9 cellular contexts compared by ENCODE assay signal in the genomic region with DNA sequence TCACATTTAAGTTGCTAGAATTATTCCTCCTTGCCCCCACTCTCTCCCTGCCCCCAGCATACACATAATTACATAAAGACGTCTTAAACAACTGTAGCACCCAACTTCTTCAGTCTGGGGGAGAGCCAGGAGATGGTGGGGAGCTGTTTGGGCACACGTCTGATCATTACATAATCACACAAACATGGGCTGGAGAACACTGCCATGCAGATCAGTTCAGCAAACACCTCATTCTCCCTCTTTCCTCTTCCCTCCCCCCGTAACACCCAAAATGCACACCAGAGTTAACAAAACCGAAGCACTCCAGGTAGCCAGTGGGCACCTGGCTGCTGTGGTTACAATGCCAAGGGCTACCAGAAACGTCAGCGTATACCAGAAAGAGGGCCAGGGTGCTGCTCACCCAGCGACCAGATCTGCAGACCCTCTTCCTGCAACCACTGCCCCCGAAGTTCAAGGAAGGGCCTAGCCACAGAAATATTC. TPM values are rescaled to one million over a fixed set of nuclear protein-coding genes. Genes with fewer than 3 reads are reported as not detected.
DNase-seq lines count a peak whose midpoint lies in the region; ATAC-seq and TF ChIP-seq lines count a peak whose summit lies in the region.
"Had no signal": no experiment of that assay in that cellular context is flagged by ENCODE, and none has a peak within 500 bp of the region (broad histone marks: within the 10 kb centered on the region; RNA-seq: fewer than 3 reads in every experiment).

No MANE protein-coding gene starts in this region.

- peaks cover 45% of the 10 kb centered on the region for H3K27me3 ChIP-seq in GM23338 (ENCODE audit: insufficient read depth)
- H3K27me3 ChIP-seq in muscle layer of colon (ENCODE audit: control insufficient read depth in 1 of 2, insufficient read depth in 2 of 2, low read length in 2 of 2) = no peaks in the 10 kb centered on the region
- H3K27me3 ChIP-seq in aorta (ENCODE audit: control insufficient read depth in 1 of 2, insufficient read depth in 2 of 2, low read length in 1 of 2) = no peaks in the 10 kb centered on the region

- peak overlapping the region; percentile 98; the same call in 1 of the 2 replicates for H2AFZ ChIP-seq in GM23338

- H3K9ac ChIP-seq in muscle layer of colon (ENCODE audit: low read length) = peak overlapping the region; percentile 34

- H3K27ac Mint-ChIP-seq in GM23338 = no peak overlapping the region
- peak overlapping the region; percentile 71 to 97 (median 93) for H3K27ac Mint-ChIP-seq in brain

- peak overlapping the region; percentile 78; the same call in 1 of the 2 replicates for H3K27ac ChIP-seq in 22Rv1
- H3K27ac ChIP-seq in GM23338 (ENCODE audit: low read depth) = no peak overlapping the region
- H3K27ac ChIP-seq in muscle layer of colon (ENCODE audit: low read depth, low read length) = no peak overlapping the region
- no peak overlapping the region for H3K27ac ChIP-seq in aorta (ENCODE audit: low read depth in 1 of 2, low read length in 2 of 2)
- H3K27ac ChIP-seq: HL-60 had no signal

- H3K36me3 Mint-ChIP-seq in GM23338 (ENCODE audit: low read depth) (no peaks in the 10 kb centered on the region), brain (no peaks in the 10 kb centered on the region)

- no peaks in the 10 kb centered on the region for H3K79me2 ChIP-seq in GM23338 (replicated peaks; ENCODE audit: insufficient read depth)

- ATAC-seq in GM23338 = no peak
- ATAC-seq in aorta (ENCODE audit: low FRiP score) = no peak
- ATAC-seq in GM18505 (IDR thresholded peaks at IDR 0.05; ENCODE audit: unreplicated experiment) = no peak

- WGBS in aorta, 2 donors = 60 to 66% methylated on average over 8 of the region's 8 CpGs

- no peaks in the 10 kb centered on the region for H3K9me3 ChIP-seq in muscle layer of colon (ENCODE audit: low read length)
- H3K9me3 ChIP-seq in aorta (ENCODE audit: control insufficient read depth, low read length) = no peaks in the 10 kb centered on the region

- no peaks in the 10 kb centered on the region for H3K9me2 ChIP-seq in GM23338 (ENCODE audit: insufficient read depth)

- H3K27me3 Mint-ChIP-seq in GM23338 (ENCODE audit: insufficient read depth, low read depth, poor library complexity) (peaks cover 39% of the 10 kb centered on the region), brain (peaks cover 33% of the 10 kb centered on the region)

- DNase-seq in GM23338 (ENCODE audit: low spot score) = no peak
- no peak for DNase-seq in NCI-H524 treated with DMSO at 0.1 percent for 48 hours (lab: John Stamatoyannopoulos, UW)
- no peak for DNase-seq in SW 1271 (lab: John Stamatoyannopoulos, UW)
- no peak for DNase-seq in aorta

- intact Hi-C loops in aorta (cut with DNase I) = no loop called here

- peak overlapping the region; percentile 90 for H3K4me2 ChIP-seq in GM23338

- TF ChIP-seq CTCF in 22Rv1 (IDR thresholded peaks at IDR 0.05) (no peak), GM23338 (conservative IDR thresholded peaks at IDR 0.05; ENCODE audit: low read depth in 2 of 2) (no peak), brain (conservative IDR thresholded peaks at IDR 0.05) (no peak)

- no peaks in the 10 kb centered on the region; the same call in 2 of the 3 replicates for H3K9me3 Mint-ChIP-seq in GM23338
- H3K9me3 Mint-ChIP-seq in brain = peaks cover 0 to 5% (median 3%) of the 10 kb centered on the region in 5 experiments

- H3F3A ChIP-seq in GM23338 (replicated peaks; ENCODE audit: low read depth) = no peaks in the 10 kb centered on the region

- H3K4me3 ChIP-seq in GM23338 = peak overlapping the region; percentile 70
- peak overlapping the region; percentile 67 to 82 for H3K4me3 ChIP-seq in muscle layer of colon (ENCODE audit: low read depth in 1 of 2, low read length in 2 of 2)
- H3K4me3 ChIP-seq in aorta (ENCODE audit: low read length in 2 of 2) = no peak overlapping the region

- H3K36me3 ChIP-seq in GM23338 (ENCODE audit: insufficient read depth) = no peaks in the 10 kb centered on the region
- H3K36me3 ChIP-seq in muscle layer of colon (ENCODE audit: insufficient read depth, low read length) = no peaks in the 10 kb centered on the region
- H3K36me3 ChIP-seq in aorta (ENCODE audit: control insufficient read depth in 1 of 2, insufficient read depth in 2 of 2, low read length in 1 of 2) = no peaks in the 10 kb centered on the region

- no peaks in the 10 kb centered on the region for H4K20me1 ChIP-seq in GM23338 (replicated peaks; ENCODE audit: insufficient read depth)

- no peak for TF ChIP-seq POLR2A in GM18505 (IDR thresholded peaks at IDR 0.05; ENCODE audit: borderline replicate concordance, extremely low read depth, insufficient read depth, insufficient read length)

- H3K4me1 Mint-ChIP-seq in GM23338 (peaks cover 38% of the 10 kb centered on the region), brain (peaks cover 56% of the 10 kb centered on the region)

- H3K4me1 ChIP-seq in GM23338 (ENCODE audit: insufficient read depth) (peaks cover 34% of the 10 kb centered on the region), muscle layer of colon (ENCODE audit: insufficient read depth, low read length) (peaks cover 21% of the 10 kb centered on the region), aorta (ENCODE audit: control insufficient read depth in 1 of 2, insufficient read depth in 2 of 2, low read length in 2 of 2) (no peaks in the 10 kb centered on the region)

- H3K4me3 Mint-ChIP-seq in GM23338 = peak overlapping the region; percentile 78
- H3K4me3 Mint-ChIP-seq in brain = peak overlapping the region; percentile 85 to 93 (median 87)

TF ChIP-seq in GM23338, 12 proteins besides CTCF, POLR2A, EP300 and RAD21:
- TF ChIP-seq, protein P1, sequence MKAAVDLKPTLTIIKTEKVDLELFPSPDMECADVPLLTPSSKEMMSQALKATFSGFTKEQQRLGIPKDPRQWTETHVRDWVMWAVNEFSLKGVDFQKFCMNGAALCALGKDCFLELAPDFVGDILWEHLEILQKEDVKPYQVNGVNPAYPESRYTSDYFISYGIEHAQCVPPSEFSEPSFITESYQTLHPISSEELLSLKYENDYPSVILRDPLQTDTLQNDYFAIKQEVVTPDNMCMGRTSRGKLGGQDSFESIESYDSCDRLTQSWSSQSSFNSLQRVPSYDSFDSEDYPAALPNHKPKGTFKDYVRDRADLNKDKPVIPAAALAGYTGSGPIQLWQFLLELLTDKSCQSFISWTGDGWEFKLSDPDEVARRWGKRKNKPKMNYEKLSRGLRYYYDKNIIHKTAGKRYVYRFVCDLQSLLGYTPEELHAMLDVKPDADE (IDR thresholded peaks at IDR 0.05) = no peak
- no peak for TF ChIP-seq ZNF331 (CRISPR knock-in tag; IDR thresholded peaks at IDR 0.05; ENCODE audit: low read depth)
- TF ChIP-seq POLR2AphosphoS5 (IDR thresholded peaks at IDR 0.05; ENCODE audit: low read depth) = no peak
- TF ChIP-seq EZH2phosphoT487 (IDR thresholded peaks at IDR 0.05; ENCODE audit: unreplicated experiment) = no peak

RNA-seq across cellular contexts. Expression of a gene that starts 1.6 kb away (rescaled TPM):
- 0.14 and 0.39 TPM in 2 replicates for total RNA-seq in GM23338 (2014; rRNA removed; shearing (Covaris generic))
- polyA plus RNA-seq in GM23338 (2016; fragmentation: Nextera tagmentation; extraction: Ambion mirVana) (0.24 and 0.30 TPM in 2 replicates), brain (ENCODE audit: insufficient read depth, low read depth, low replicate concordance) (5.4 TPM), aorta (1 to 10 TPM; 1.6 to 2.8 TPM)
- 1 to 10 TPM; 5.2 to 6.3 TPM for total RNA-seq in aorta

Comparison
In these comparisons a context has a peak if more than half of its experiments do, and no peak if none do; other contexts are left out.
1. H3K4me3 ChIP-seq: peak in GM23338 (single experiment) and muscle layer of colon (2 of 2); none in aorta (0 of 2).